Comparison of ENCODE assay signal across 8 cellular contexts in the genomic region with DNA sequence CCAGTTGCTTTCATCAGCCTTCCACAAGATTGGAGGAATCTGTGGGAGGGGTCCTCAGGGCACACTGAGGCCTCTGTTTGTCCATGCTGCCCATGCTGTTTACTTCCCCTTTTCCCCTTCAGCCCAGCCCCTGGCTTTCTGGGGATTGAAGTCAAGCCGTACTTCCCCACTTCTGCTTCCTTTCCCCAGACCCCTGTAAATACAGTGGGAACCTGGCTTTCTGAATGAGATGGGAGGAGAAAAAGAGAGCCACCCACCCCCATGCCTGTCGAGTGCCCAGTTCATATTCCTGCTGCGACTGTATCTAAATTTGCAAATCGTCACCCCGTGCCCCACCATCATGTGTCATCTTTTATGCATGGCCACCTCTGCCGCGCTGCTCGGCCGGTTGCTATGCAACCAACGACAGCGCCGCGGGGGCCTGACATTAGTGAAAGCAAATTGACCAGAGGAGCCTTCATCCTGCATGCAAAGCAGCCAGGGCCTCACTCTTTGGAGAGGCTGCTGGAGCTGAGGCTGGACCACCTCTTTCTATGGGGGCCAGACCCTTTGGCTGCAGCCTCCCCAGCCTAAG.
A peak's percentile ranks its signal among the peaks of the same experiment; 100 is the strongest.
DNase-seq lines count a peak whose midpoint lies in the region; ATAC-seq and TF ChIP-seq lines count a peak whose summit lies in the region.

No MANE protein-coding gene starts in this region.

- WGBS in H9 (ENCODE audit: extremely low coverage, insufficient read length, low lambda C conversion rate): no CpG with 5 or more reads among the region's 13 CpGs

- H3K27ac Mint-ChIP-seq in H9: peak overlapping the region in 1 of 3 experiments; percentile 89; a peak in 2 of 7 replicates
- no peak overlapping the region for H3K27ac Mint-ChIP-seq in naive thymus-derived CD8-positive, alpha-beta T cell

- no peaks in the 10 kb centered on the region for H4K20me1 ChIP-seq in H9 (ENCODE audit: control insufficient read depth, insufficient read depth, insufficient read length)

- DNase-seq in H9: peak; percentile 68
- peak; percentile 78 for DNase-seq in NCI-H1417 treated with DMSO at 0.1 percent for 48 hours (lab: John Stamatoyannopoulos, UW)
- DNase-seq in hypothalamus (lab: John Stamatoyannopoulos, UW): peak in 28 of 51 donors; percentile 2 to 70 (median 22)
- no peak for DNase-seq in islet precursor cell
- DNase-seq in naive thymus-derived CD8-positive, alpha-beta T cell: no peak
- DNase-seq in glomerular visceral epithelial cell (ENCODE audit: extremely low spot score): no peak
- DNase-seq in stimulated activated CD4-positive, alpha-beta T cell treated with anti-CD3 and anti-CD28 coated beads, Interleukin-2, amount 100 ng/mL, for 48 hours: no peak

- no peaks in the 10 kb centered on the region; the same call in 1 of the 2 replicates for H3K27me3 Mint-ChIP-seq in H9 (ENCODE audit: low read depth)
- peaks cover 6 to 43% (median 25%) of the 10 kb centered on the region in 5 donors for H3K27me3 Mint-ChIP-seq in naive thymus-derived CD8-positive, alpha-beta T cell

- peaks cover 0 to 3% of the 10 kb centered on the region in 2 experiments; a peak in 1 of 4 replicates for H3K4me1 Mint-ChIP-seq in H9
- peaks cover 0 to 4% (median 0%) of the 10 kb centered on the region in 4 donors for H3K4me1 Mint-ChIP-seq in naive thymus-derived CD8-positive, alpha-beta T cell

- no peak overlapping the region for H3K23ac ChIP-seq in H9 (ENCODE audit: insufficient read length, low read depth, low read length)

- no peak overlapping the region for H2AK5ac ChIP-seq in H9 (ENCODE audit: insufficient read length, low read length)

- H2BK120ac ChIP-seq in H9 (ENCODE audit: low read depth, low read length, poor library complexity, severe bottlenecking): no peak overlapping the region

- POLR2A ChIA-PET in naive thymus-derived CD8-positive, alpha-beta T cell (lab: Charles Lee): no interaction called here

- H2BK15ac ChIP-seq in H9 (ENCODE audit: low read depth, low read length): no peak overlapping the region

- peak; percentile 74 for ATAC-seq in GM18499 (IDR thresholded peaks at IDR 0.05; ENCODE audit: insufficient read depth, unreplicated experiment)
- no peak for ATAC-seq in naive thymus-derived CD8-positive, alpha-beta T cell

- H3K56ac ChIP-seq in H9 (ENCODE audit: insufficient read length, low read depth, low read length): no peak overlapping the region

- H2AFZ ChIP-seq in H9 (ENCODE audit: low read length): no peak overlapping the region

- H3K36me3 Mint-ChIP-seq in H9 (ENCODE audit: insufficient read depth in 1 of 3, low read depth in 3 of 3): peaks cover 0 to 23% (median 0%) of the 10 kb centered on the region in 3 experiments; a peak in 2 of 7 replicates
- H3K36me3 Mint-ChIP-seq in naive thymus-derived CD8-positive, alpha-beta T cell: no peaks in the 10 kb centered on the region

- no peaks in the 10 kb centered on the region for H3K9me3 ChIP-seq in H9 (ENCODE audit: control insufficient read depth, low read depth, low read length)

- no peaks in the 10 kb centered on the region for H3K27me3 ChIP-seq in H9 (ENCODE audit: insufficient read depth, low read length)

- no peaks in the 10 kb centered on the region for H3K23me2 ChIP-seq in H9 (ENCODE audit: insufficient read length, low read depth, low read length, poor library complexity, severe bottlenecking)

- no peak overlapping the region for H4K5ac ChIP-seq in H9 (ENCODE audit: insufficient read length, low read depth, low read length)

- no peak overlapping the region for H3K14ac ChIP-seq in H9 (ENCODE audit: insufficient read depth, low read length)

- H3T11ph ChIP-seq in H9 (ENCODE audit: low read length): no peak overlapping the region

- TF ChIP-seq CTCF in H9 (conservative IDR thresholded peaks at IDR 0.05): no peak

- no peaks in the 10 kb centered on the region; the same call in 1 of the 2 replicates for H3K4me1 ChIP-seq in H9 (ENCODE audit: insufficient read depth, low read length)

- no peak overlapping the region for H3K27ac ChIP-seq in H9 (ENCODE audit: insufficient read length, low read depth, low read length)

- peak overlapping the region; percentile 44 for H3K4me2 ChIP-seq in H9 (ENCODE audit: insufficient read depth, insufficient read length, low read length)

- no peak overlapping the region for H2BK5ac ChIP-seq in H9 (ENCODE audit: insufficient read length, low read length)

- H4K91ac ChIP-seq in H9 (ENCODE audit: insufficient read length, low read depth, low read length): no peak overlapping the region

- no peak overlapping the region for H4K8ac ChIP-seq in H9 (replicated peaks; ENCODE audit: insufficient read length, low read depth, low read length)

- no peak overlapping the region for H3K9ac ChIP-seq in H9 (ENCODE audit: extremely low read depth, insufficient read length, low read length)

- no peak overlapping the region for H2BK12ac ChIP-seq in H9 (ENCODE audit: insufficient read length, low read depth, low read length)

- H3K4ac ChIP-seq in H9 (ENCODE audit: low read depth, low read length): no peak overlapping the region

- H3K18ac ChIP-seq in H9 (ENCODE audit: insufficient read length, low read depth, low read length): no peak overlapping the region

- H3K9me3 Mint-ChIP-seq in H9: peaks cover 0 to 64% of the 10 kb centered on the region in 2 experiments; a peak in 2 of 5 replicates
- H3K9me3 Mint-ChIP-seq in naive thymus-derived CD8-positive, alpha-beta T cell: peaks cover 0 to 2% (median 0%) of the 10 kb centered on the region in 9 donors

- H3K4me3 Mint-ChIP-seq in H9: peak overlapping the region in 1 of 2 experiments; percentile 66; a peak in 3 of 5 replicates
- no peak overlapping the region for H3K4me3 Mint-ChIP-seq in naive thymus-derived CD8-positive, alpha-beta T cell

- H3K79me2 ChIP-seq in H9 (ENCODE audit: insufficient read depth, low read length): no peaks in the 10 kb centered on the region

- no peak overlapping the region for H2BK20ac ChIP-seq in H9 (ENCODE audit: low read depth, low read length, poor library complexity, severe bottlenecking)

- no peaks in the 10 kb centered on the region for H3K79me1 ChIP-seq in H9 (ENCODE audit: insufficient read depth, low read depth, low read length, poor library complexity, severe bottlenecking)

Comparison
In these comparisons a context has a peak if more than half of its experiments do, and no peak if none do; other contexts are left out.
1. DNase-seq: peak in H9 (single experiment), NCI-H1417 treated with DMSO at 0.1 percent for 48 hours (single experiment) and hypothalamus (28 of 51); none in islet precursor cell (single experiment), naive thymus-derived CD8-positive, alpha-beta T cell (0 of 10), glomerular visceral epithelial cell (single experiment) and stimulated activated CD4-positive, alpha-beta T cell treated with anti-CD3 and anti-CD28 coated beads, Interleukin-2, amount 100 ng/mL, for 48 hours (0 of 2).